Comparison of ENCODE assay signal across 1 cellular context in the genomic region with DNA sequence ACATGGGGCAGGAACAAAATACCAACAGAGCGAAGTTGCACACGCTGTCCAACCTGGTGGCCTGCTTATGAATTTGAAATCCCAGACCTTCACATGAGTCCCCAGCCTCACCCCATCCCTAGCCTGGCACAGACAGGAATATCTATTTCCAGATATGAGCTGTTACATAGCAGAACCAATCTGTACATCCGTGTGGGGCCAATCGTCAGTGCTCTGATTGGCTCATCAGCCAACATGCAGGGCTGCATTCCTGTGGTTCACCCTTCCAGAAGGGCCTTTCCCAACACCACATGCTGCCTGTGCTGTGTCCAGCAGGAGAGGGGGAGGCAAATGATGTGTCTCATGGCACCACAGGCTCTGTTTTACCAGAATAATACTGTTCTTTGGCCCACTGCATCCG.
TF ChIP-seq lines count a peak whose summit lies in the region.

No MANE protein-coding gene starts in this region.

TF ChIP-seq in IMR-90, 13 proteins besides CTCF, POLR2A, EP300 and RAD21 (continued from another document):
- no peak for TF ChIP-seq RFX5 (IDR thresholded peaks at IDR 0.05; ENCODE audit: low read depth, low read length)
- peak; percentile 97 for TF ChIP-seq CEBPB (IDR thresholded peaks at IDR 0.05; ENCODE audit: low read depth, low read length)
- no peak for TF ChIP-seq CHD1 (IDR thresholded peaks at IDR 0.05; ENCODE audit: low read depth, low read length)
- TF ChIP-seq, protein P1, sequence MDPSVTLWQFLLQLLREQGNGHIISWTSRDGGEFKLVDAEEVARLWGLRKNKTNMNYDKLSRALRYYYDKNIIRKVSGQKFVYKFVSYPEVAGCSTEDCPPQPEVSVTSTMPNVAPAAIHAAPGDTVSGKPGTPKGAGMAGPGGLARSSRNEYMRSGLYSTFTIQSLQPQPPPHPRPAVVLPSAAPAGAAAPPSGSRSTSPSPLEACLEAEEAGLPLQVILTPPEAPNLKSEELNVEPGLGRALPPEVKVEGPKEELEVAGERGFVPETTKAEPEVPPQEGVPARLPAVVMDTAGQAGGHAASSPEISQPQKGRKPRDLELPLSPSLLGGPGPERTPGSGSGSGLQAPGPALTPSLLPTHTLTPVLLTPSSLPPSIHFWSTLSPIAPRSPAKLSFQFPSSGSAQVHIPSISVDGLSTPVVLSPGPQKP (IDR thresholded peaks at IDR 0.05; ENCODE audit: borderline replicate concordance, low read depth, low read length), result no peak
- peak; percentile 70; the same call in 1 of the 2 replicates for TF ChIP-seq FOS (IDR thresholded peaks at IDR 0.05; ENCODE audit: low read depth, low read length)
- peak; percentile 45; the same call in 1 of the 2 replicates for TF ChIP-seq NFE2L2 (IDR thresholded peaks at IDR 0.05; ENCODE audit: low read depth, low read length)
- TF ChIP-seq, protein P2, sequence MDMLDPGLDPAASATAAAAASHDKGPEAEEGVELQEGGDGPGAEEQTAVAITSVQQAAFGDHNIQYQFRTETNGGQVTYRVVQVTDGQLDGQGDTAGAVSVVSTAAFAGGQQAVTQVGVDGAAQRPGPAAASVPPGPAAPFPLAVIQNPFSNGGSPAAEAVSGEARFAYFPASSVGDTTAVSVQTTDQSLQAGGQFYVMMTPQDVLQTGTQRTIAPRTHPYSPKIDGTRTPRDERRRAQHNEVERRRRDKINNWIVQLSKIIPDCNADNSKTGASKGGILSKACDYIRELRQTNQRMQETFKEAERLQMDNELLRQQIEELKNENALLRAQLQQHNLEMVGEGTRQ (IDR thresholded peaks at IDR 0.05; ENCODE audit: low read depth, low read length), result peak; percentile 80
- peak; percentile 94 for TF ChIP-seq RCOR1 (IDR thresholded peaks at IDR 0.05; ENCODE audit: insufficient replicate concordance, low read length)
- peak; percentile 87 for TF ChIP-seq MXI1 (IDR thresholded peaks at IDR 0.05; ENCODE audit: borderline replicate concordance, low read depth, low read length)
- peak; percentile 90 for TF ChIP-seq BHLHE40 (IDR thresholded peaks at IDR 0.05; ENCODE audit: low read depth, low read length)
